ENCODE assay signal across 19 cellular contexts in the genomic region with DNA sequence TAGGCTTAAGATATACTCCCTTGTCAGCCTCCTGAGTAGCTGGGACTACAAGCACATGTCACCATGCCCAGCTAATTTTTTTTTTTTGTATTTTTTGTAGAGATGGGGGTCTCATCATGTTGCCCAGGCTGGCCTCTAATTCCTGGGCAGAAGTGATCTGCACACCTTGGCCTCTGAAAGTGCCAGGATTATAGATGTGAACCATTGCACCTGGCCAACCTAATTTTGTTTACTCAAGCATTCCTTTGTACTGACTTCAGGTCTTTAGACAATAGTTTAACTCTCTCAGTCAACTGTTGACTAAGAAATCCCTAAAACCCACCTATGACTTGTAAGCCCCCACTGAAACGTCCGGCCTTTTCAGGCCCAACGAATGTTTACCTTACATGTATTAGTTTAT.
"Had no signal": no experiment of that assay in that cellular context is flagged by ENCODE, and none has a peak within 500 bp of the region (broad histone marks: within the 10 kb centered on the region; RNA-seq: fewer than 3 reads in every experiment).

No MANE protein-coding gene starts in this region.

- H3K9me3 ChIP-seq: gastroesophageal sphincter, lower lobe of right lung, thoracic aorta had no signal

- DNase-seq: effector memory CD4-positive, alpha-beta T cell; esophagus squamous epithelium; foreskin fibroblast; glutamatergic neuron; immature natural killer cell; left ventricle myocardium inferior; lower lobe of right lung; natural killer cell; spleen; stimulated activated CD4-positive, alpha-beta T cell treated with anti-CD3 and anti-CD28 coated beads, Interleukin-15, amount 100 ng/mL, for 24 hours; stimulated activated CD4-positive, alpha-beta T cell treated with anti-CD3 and anti-CD28 coated beads, Interleukin-1b, Interleukin-23, amount 100 ng/mL, for 48 hours; stimulated activated CD4-positive, alpha-beta T cell treated with anti-CD3 and anti-CD28 coated beads, Interleukin-4, amount 100 ng/mL, for 24 hours; stimulated activated naive B cell treated with anti-CD40 and anti-IgM and Interleukin-4, amounts not matched to agents 10 μg/mL and 1 μg/mL and 100 μg/mL, for 72 hours; stimulated activated naive CD8-positive, alpha-beta T cell treated with anti-CD3 and anti-CD28 coated beads, Interleukin-15, amount 100 ng/mL, for 72 hours; transverse colon had no signal

- H3K27me3 ChIP-seq: esophagus squamous epithelium, gastroesophageal sphincter, spleen, transverse colon had no signal

- H3K4me3 ChIP-seq: esophagus squamous epithelium, gastroesophageal sphincter, left ventricle myocardium inferior, lower lobe of right lung, spleen, thoracic aorta, transverse colon had no signal

- FAIRE-seq: keratinocyte had no signal

- H3K27ac ChIP-seq: esophagus squamous epithelium, gastroesophageal sphincter, left ventricle myocardium inferior, lower lobe of right lung, spleen, thoracic aorta, transverse colon had no signal

- ATAC-seq: gastroesophageal sphincter; lower lobe of right lung; natural killer cell; sciatic nerve; stimulated activated naive B cell treated with anti-CD40 and anti-IgM and Interleukin-4, amounts not matched to agents 10 μg/mL and 1 μg/mL and 100 μg/mL, for 72 hours; stimulated activated naive CD8-positive, alpha-beta T cell treated with anti-CD3 and anti-CD28 coated beads, Interleukin-15, amount 100 ng/mL, for 72 hours had no signal

- H3K36me3 ChIP-seq: esophagus squamous epithelium, gastroesophageal sphincter, left ventricle myocardium inferior, lower lobe of right lung, spleen, thoracic aorta, transverse colon had no signal

- H3K4me1 ChIP-seq: esophagus squamous epithelium, gastroesophageal sphincter, left ventricle myocardium inferior, lower lobe of right lung, spleen, transverse colon had no signal
